Comparison of ENCODE assay signal across 16 cellular contexts in genomic region chr7:131723926-131724325, GRCh38.
DNase-seq lines count a peak whose midpoint lies in the region; ATAC-seq, FAIRE-seq and TF ChIP-seq lines count a peak whose summit lies in the region.
"Had no signal": no experiment of that assay in that cellular context is flagged by ENCODE, and none has a peak within 500 bp of the region (broad histone marks: within the 10 kb centered on the region; RNA-seq: fewer than 3 reads in every experiment).

No MANE protein-coding gene starts in this region.

- no peak overlapping the region for H3K4me2 ChIP-seq in HepG2 (ENCODE audit: low read depth, low read length)

- H3K79me2 ChIP-seq in HepG2 (ENCODE audit: insufficient read depth, low read length) = no peaks in the 10 kb centered on the region

- no peak overlapping the region for H3K27ac Mint-ChIP-seq in activated naive CD8-positive, alpha-beta T cell treated with anti-CD3 and anti-CD28 coated beads, Interleukin-2, amount 50 U/mL, for 24 hours
- H3K27ac Mint-ChIP-seq: activated CD8-positive, alpha-beta memory T cell treated with anti-CD3 and anti-CD28 coated beads, Interleukin-2, amount 10 ng/mL, durations not matched to agents 7 days and 5 days had no signal

- no peaks in the 10 kb centered on the region for H3K36me3 Mint-ChIP-seq in activated naive CD8-positive, alpha-beta T cell treated with anti-CD3 and anti-CD28 coated beads, Interleukin-2, amount 50 U/mL, for 24 hours (ENCODE audit: low read depth)
- H3K36me3 Mint-ChIP-seq: activated CD8-positive, alpha-beta memory T cell treated with anti-CD3 and anti-CD28 coated beads, Interleukin-2, amount 10 ng/mL, durations not matched to agents 7 days and 5 days had no signal

- WGBS in HepG2 (ENCODE audit: low lambda C conversion rate) = 0% methylated on average over 3 of the region's 6 CpGs

- H3K4me1 ChIP-seq in HepG2 (ENCODE audit: insufficient read depth, low read length) = no peaks in the 10 kb centered on the region

- no peaks in the 10 kb centered on the region for H4K20me1 ChIP-seq in HepG2 (ENCODE audit: insufficient read depth, low read length)

- no peak overlapping the region for H3K27ac ChIP-seq in HepG2 (ENCODE audit: extremely low read length, insufficient read depth, low read length)
- H3K27ac ChIP-seq: RWPE1 had no signal

- ATAC-seq in HepG2 (peak; percentile 79), GM19328 (IDR thresholded peaks at IDR 0.05; ENCODE audit: unreplicated experiment) (no peak), HG03095 (IDR thresholded peaks at IDR 0.05; ENCODE audit: unreplicated experiment) (no peak), HG02759 (IDR thresholded peaks at IDR 0.05; ENCODE audit: unreplicated experiment) (no peak)
- ATAC-seq in activated naive CD8-positive, alpha-beta T cell treated with anti-CD3 and anti-CD28 coated beads, Interleukin-2, amount 50 U/mL, for 24 hours = no peak
- ATAC-seq: activated CD8-positive, alpha-beta memory T cell treated with anti-CD3 and anti-CD28 coated beads, Interleukin-2, amount 10 ng/mL, durations not matched to agents 7 days and 5 days had no signal

- no peak for FAIRE-seq in HepG2 (lab: Jason Lieb, UNC)
- FAIRE-seq: endometrium had no signal

- no peak overlapping the region for H2AFZ ChIP-seq in HepG2 (ENCODE audit: low read length)

- TF ChIP-seq EP300 in HepG2 (IDR thresholded peaks at IDR 0.05; ENCODE audit: low read depth in 2 of 2, low read length in 2 of 2) (no peak), HepG2 (CRISPR knock-in tag; IDR thresholded peaks at IDR 0.05; ENCODE audit: borderline replicate concordance) (no peak)

- H3K9me3 ChIP-seq in HepG2 (ENCODE audit: low read length) = no peaks in the 10 kb centered on the region

- TF ChIP-seq CTCF in choroid plexus epithelial cell (conservative IDR thresholded peaks at IDR 0.05; ENCODE audit: low read depth, low read length) (no peak), HepG2 (CRISPR knock-in tag; IDR thresholded peaks at IDR 0.05) (no peak)

- peaks cover 9% of the 10 kb centered on the region for H3K27me3 Mint-ChIP-seq in activated naive CD8-positive, alpha-beta T cell treated with anti-CD3 and anti-CD28 coated beads, Interleukin-2, amount 50 U/mL, for 24 hours
- H3K27me3 Mint-ChIP-seq: activated CD8-positive, alpha-beta memory T cell treated with anti-CD3 and anti-CD28 coated beads, Interleukin-2, amount 10 ng/mL, durations not matched to agents 7 days and 5 days had no signal

- POLR2A ChIA-PET in HEK293T (lab: Yijun Ruan, JAX) = no interaction called here
- POLR2A ChIA-PET in HepG2 (lab: Yijun Ruan, JAX) = no interaction called here

- no peaks in the 10 kb centered on the region for H3K36me3 ChIP-seq in HepG2 (replicated peaks in 1 of 2; ENCODE audit: control insufficient read depth in 1 of 2, insufficient read depth in 2 of 2, low read length in 2 of 2)

- H3K4me3 ChIP-seq in choroid plexus epithelial cell (ENCODE audit: low read depth, low read length) (no peak overlapping the region), HepG2 (replicated peaks in 1 of 3; ENCODE audit: insufficient read depth in 1 of 3, low read depth in 2 of 3, low read length in 3 of 3) (no peak overlapping the region)

- H3K9ac ChIP-seq in HepG2 (ENCODE audit: insufficient read depth, low read depth, low read length) = no peak overlapping the region

- peaks cover 0 to 5% of the 10 kb centered on the region in 2 experiments; a peak in 1 of 5 replicates for H3K27me3 ChIP-seq in HepG2 (ENCODE audit: control insufficient read depth in 1 of 2, insufficient read depth in 2 of 2, low read length in 2 of 2)

- no TSS peak for BruUV-seq in HepG2 (replicated peaks; lab: Mats Ljungman, UMichigan)

- intact Hi-C loops in HepG2 (cut with micrococcal nuclease; ENCODE audit: unreplicated experiment) = no loop called here

- CTCF ChIA-PET in HEK293T (lab: Yijun Ruan, JAX) = interaction anchor here (2.5 kb wide), 1 partner anchor 34 kb away, joined by 6 read pairs; no protein-coding TSS in a partner anchor
- CTCF ChIA-PET in HepG2 (lab: Yijun Ruan, JAX; ENCODE audit: low intra/inter-chr PET ratio, low total read pairs) = no interaction called here

- in situ Hi-C loops in HepG2 (cut with HindIII; ENCODE audit: extremely low pct_ligation_motif_present, low pct_unique_long_range_greater_than_20kb) = no loop called here

- no peak for TF ChIP-seq POLR2A in HepG2 (IDR thresholded peaks at IDR 0.05; ENCODE audit: insufficient read depth in 1 of 2, low read depth in 2 of 2, low read length in 2 of 2)

- DNase-seq in EH (ENCODE audit: low read depth) (peak; percentile 40), HEK293T (ENCODE audit: extremely low spot score) (peak; percentile 23), choroid plexus epithelial cell (ENCODE audit: low read depth) (peak; percentile 5), HepG2 (ENCODE audit: low spot score) (peak; percentile 4)
- no peak for DNase-seq in activated naive CD8-positive, alpha-beta T cell treated with anti-CD3 and anti-CD28 coated beads, Interleukin-2, amount 50 U/mL, for 24 hours
- DNase-seq: activated CD8-positive, alpha-beta memory T cell treated with anti-CD3 and anti-CD28 coated beads, Interleukin-2, amount 10 ng/mL, durations not matched to agents 7 days and 5 days; activated naive CD4-positive, alpha-beta T cell treated with Interleukin-2 at 50 U/mL for 16 hours; C1 segment of cervical spinal cord; DMS79 treated with DMSO at 0.1 percent for 48 hours; NCI-H1694 treated with DMSO at 0.1 percent for 48 hours; T-helper 2 cell had no signal

- TF ChIP-seq RAD21 in HepG2 (CRISPR knock-in tag; IDR thresholded peaks at IDR 0.05) = no peak

- H3K4me1 Mint-ChIP-seq in activated naive CD8-positive, alpha-beta T cell treated with anti-CD3 and anti-CD28 coated beads, Interleukin-2, amount 50 U/mL, for 24 hours = no peaks in the 10 kb centered on the region
- H3K4me1 Mint-ChIP-seq: activated CD8-positive, alpha-beta memory T cell treated with anti-CD3 and anti-CD28 coated beads, Interleukin-2, amount 10 ng/mL, durations not matched to agents 7 days and 5 days had no signal

- peaks cover 7% of the 10 kb centered on the region for H3K9me3 Mint-ChIP-seq in activated naive CD8-positive, alpha-beta T cell treated with anti-CD3 and anti-CD28 coated beads, Interleukin-2, amount 50 U/mL, for 24 hours

- H3K4me3 Mint-ChIP-seq in activated naive CD8-positive, alpha-beta T cell treated with anti-CD3 and anti-CD28 coated beads, Interleukin-2, amount 50 U/mL, for 24 hours = no peak overlapping the region
- H3K4me3 Mint-ChIP-seq: activated CD8-positive, alpha-beta memory T cell treated with anti-CD3 and anti-CD28 coated beads, Interleukin-2, amount 10 ng/mL, durations not matched to agents 7 days and 5 days had no signal

TF ChIP-seq in HEK293T, 16 proteins besides CTCF, POLR2A, EP300 and RAD21:
- TF ChIP-seq TARDBP (IDR thresholded peaks at IDR 0.05) = no peak
- no peak for TF ChIP-seq HDGF (IDR thresholded peaks at IDR 0.05; ENCODE audit: borderline replicate concordance)
- no peak for TF ChIP-seq SP1 (IDR thresholded peaks at IDR 0.05)
- no peak for TF ChIP-seq SUZ12 (IDR thresholded peaks at IDR 0.05)
- TF ChIP-seq LEF1 (IDR thresholded peaks at IDR 0.05; ENCODE audit: borderline replicate concordance) = no peak
- TF ChIP-seq ARNT (IDR thresholded peaks at IDR 0.05) = no peak
- TF ChIP-seq ZNF384 (IDR thresholded peaks at IDR 0.05) = no peak
- TF ChIP-seq FOXK2 (IDR thresholded peaks at IDR 0.05) = no peak
- no peak for TF ChIP-seq CTBP1 (IDR thresholded peaks at IDR 0.05; ENCODE audit: borderline replicate concordance)
- no peak for TF ChIP-seq PKNOX1 (IDR thresholded peaks at IDR 0.05)
- TF ChIP-seq FOXA1 (IDR thresholded peaks at IDR 0.05) = no peak
- TF ChIP-seq FOXM1 (IDR thresholded peaks at IDR 0.05; ENCODE audit: borderline replicate concordance) = no peak
- no peak for TF ChIP-seq L3MBTL2 (conservative IDR thresholded peaks at IDR 0.05)
- TF ChIP-seq ELF4 (IDR thresholded peaks at IDR 0.05) = no peak
- no peak for TF ChIP-seq BHLHE40 (IDR thresholded peaks at IDR 0.05; ENCODE audit: borderline replicate concordance)
- no peak for TF ChIP-seq NFRKB (IDR thresholded peaks at IDR 0.05)

TF ChIP-seq in HepG2, 621 proteins besides CTCF, POLR2A, EP300 and RAD21:
- TF ChIP-seq TEAD3 (CRISPR knock-in tag; optimal IDR thresholded peaks at IDR 0.05; ENCODE audit: borderline replicate concordance) (peak; percentile 22), ZBTB21 (CRISPR knock-in tag; IDR thresholded peaks at IDR 0.05) (0 out of 2 replicates have a peak, but pooled peaks have one; percentile 46), SNAPC2 (CRISPR knock-in tag; IDR thresholded peaks at IDR 0.05) (no peak), CREB1 (IDR thresholded peaks at IDR 0.05) (peak; percentile 45; the same call in 1 of the 2 replicates), CREB1 (CRISPR knock-in tag; IDR thresholded peaks at IDR 0.05) (no peak), ATF7 (IDR thresholded peaks at IDR 0.05) (peak; percentile 91), ATF7 (CRISPR knock-in tag; IDR thresholded peaks at IDR 0.05) (no peak), ZNF850 (CRISPR knock-in tag; conservative IDR thresholded peaks at IDR 0.05) (no peak)
TF ChIP-seq in HepG2: peak in this region for 4.
